Comparison of ENCODE assay signal across 8 cellular contexts in the genomic region with DNA sequence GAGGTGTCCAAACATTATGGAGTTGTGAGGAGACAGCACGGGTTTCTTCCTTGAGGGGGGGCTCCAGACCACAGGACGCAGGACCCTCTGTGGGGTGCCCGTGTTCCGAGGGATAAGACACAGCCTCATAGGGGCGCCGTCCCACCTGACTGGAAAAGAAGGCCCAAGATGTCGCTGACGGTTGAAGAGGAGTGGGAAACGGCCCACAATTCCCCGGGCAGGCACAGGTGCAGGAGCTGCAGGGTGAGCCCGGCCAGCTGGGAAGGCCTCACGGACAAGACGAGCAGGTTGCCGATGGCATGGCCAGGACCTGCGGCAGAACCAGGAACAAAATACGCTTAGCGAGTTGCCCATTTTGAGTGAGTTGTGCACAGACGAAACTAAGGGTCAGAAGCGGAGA. TPM values are rescaled to one million over a fixed set of nuclear protein-coding genes. Genes with fewer than 3 reads are reported as not detected.
DNase-seq lines count a peak whose midpoint lies in the region; ATAC-seq and TF ChIP-seq lines count a peak whose summit lies in the region.
"Not testable (repeated sequence)": the region's sequence is repeated elsewhere in the genome, so short reads cannot be mapped to it uniquely, and the experiment has no call there.

No MANE protein-coding gene starts in this region.

- H3K4me3 Mint-ChIP-seq in CD4-positive, CD25-positive, alpha-beta regulatory T cell = peak overlapping the region in 3 of 4 donors; percentile 5 to 74 (median 14)
- H3K4me3 Mint-ChIP-seq in CD8-positive, alpha-beta T cell; T-helper 1 cell treated with Interleukin-12 subunit alpha and Interleukin-12 subunit beta and Interleukin-4 antibody, amounts not matched to agents 30 μg/mL and 1 μg/mL, for 36 hours; activated CD4-positive, alpha-beta memory T cell treated with anti-CD3 and anti-CD28 coated beads, Interleukin-2, amount 10 ng/mL, durations not matched to agents 7 days and 5 days; activated T-helper 17 cell treated with anti-CD3 and anti-CD28 coated beads, Interleukin-2, amount 50 U/mL, for 72 hours; stimulated activated naive B cell treated with anti-CD40 and anti-IgM and Interleukin-4, amounts not matched to agents 10 μg/mL and 1 μg/mL and 100 μg/mL, for 72 hours: not testable (repeated sequence)
- peak overlapping the region; percentile 85 for H3K4me3 Mint-ChIP-seq in endothelial cell (ENCODE audit: unreplicated experiment)

- not testable (repeated sequence) for H3K27ac Mint-ChIP-seq in CD4-positive, CD25-positive, alpha-beta regulatory T cell; endothelial cell (ENCODE audit: unreplicated experiment)
- H3K27ac Mint-ChIP-seq in CD8-positive, alpha-beta T cell = peak overlapping the region; percentile 4
- H3K27ac Mint-ChIP-seq in T-helper 1 cell treated with Interleukin-12 subunit alpha and Interleukin-12 subunit beta and Interleukin-4 antibody, amounts not matched to agents 30 μg/mL and 1 μg/mL, for 36 hours = peak overlapping the region; percentile 63
- H3K27ac Mint-ChIP-seq in activated CD4-positive, alpha-beta memory T cell treated with anti-CD3 and anti-CD28 coated beads, Interleukin-2, amount 10 ng/mL, durations not matched to agents 7 days and 5 days = peak overlapping the region; percentile 16
- H3K27ac Mint-ChIP-seq in activated T-helper 17 cell treated with anti-CD3 and anti-CD28 coated beads, Interleukin-2, amount 50 U/mL, for 72 hours = peak overlapping the region; percentile 43
- H3K27ac Mint-ChIP-seq in stimulated activated naive B cell treated with anti-CD40 and anti-IgM and Interleukin-4, amounts not matched to agents 10 μg/mL and 1 μg/mL and 100 μg/mL, for 72 hours = peak overlapping the region; percentile 62

- H3K9me3 Mint-ChIP-seq in CD4-positive, CD25-positive, alpha-beta regulatory T cell; CD8-positive, alpha-beta T cell; T-helper 1 cell treated with Interleukin-12 subunit alpha and Interleukin-12 subunit beta and Interleukin-4 antibody, amounts not matched to agents 30 μg/mL and 1 μg/mL, for 36 hours; activated CD4-positive, alpha-beta memory T cell treated with anti-CD3 and anti-CD28 coated beads, Interleukin-2, amount 10 ng/mL, durations not matched to agents 7 days and 5 days; activated T-helper 17 cell treated with anti-CD3 and anti-CD28 coated beads, Interleukin-2, amount 50 U/mL, for 72 hours; endothelial cell (ENCODE audit: unreplicated experiment); stimulated activated naive B cell treated with anti-CD40 and anti-IgM and Interleukin-4, amounts not matched to agents 10 μg/mL and 1 μg/mL and 100 μg/mL, for 72 hours: not testable (repeated sequence)

- not testable (repeated sequence) for TF ChIP-seq CTCF in CD8-positive, alpha-beta T cell (IDR thresholded peaks at IDR 0.05); endothelial cell (IDR thresholded peaks at IDR 0.05; ENCODE audit: unreplicated experiment); lower lobe of right lung (IDR thresholded peaks at IDR 0.05)

- H3K27me3 ChIP-seq in CD4-positive, CD25-positive, alpha-beta regulatory T cell (ENCODE audit: control insufficient read depth, insufficient read depth, low read length); CD8-positive, alpha-beta T cell (ENCODE audit: insufficient read depth, low read length); lower lobe of right lung (ENCODE audit: low read depth): not testable (repeated sequence)

- not testable (repeated sequence) for H3K27ac ChIP-seq in CD4-positive, CD25-positive, alpha-beta regulatory T cell (ENCODE audit: insufficient read depth, low read length, poor library complexity, severe bottlenecking); CD8-positive, alpha-beta T cell (ENCODE audit: low read depth, low read length); lower lobe of right lung

- DNase-seq in CD4-positive, CD25-positive, alpha-beta regulatory T cell; CD8-positive, alpha-beta T cell; activated CD4-positive, alpha-beta memory T cell treated with anti-CD3 and anti-CD28 coated beads, Interleukin-2, amount 10 ng/mL, durations not matched to agents 7 days and 5 days; endothelial cell (ENCODE audit: low spot score); stimulated activated naive B cell treated with anti-CD40 and anti-IgM and Interleukin-4, amounts not matched to agents 10 μg/mL and 1 μg/mL and 100 μg/mL, for 72 hours: not testable (repeated sequence)
- DNase-seq in lower lobe of right lung = peak; percentile 34

- H3K9me3 ChIP-seq in CD4-positive, CD25-positive, alpha-beta regulatory T cell (ENCODE audit: control insufficient read depth in 2 of 2, low read length in 2 of 2); CD8-positive, alpha-beta T cell (ENCODE audit: low read length); lower lobe of right lung: not testable (repeated sequence)

- POLR2A ChIA-PET in CD8-positive, alpha-beta T cell (lab: Charles Lee); activated CD4-positive, alpha-beta memory T cell treated with anti-CD3 and anti-CD28 coated beads, Interleukin-2, amount 10 ng/mL, durations not matched to agents 7 days and 5 days (lab: Charles Lee): not testable (repeated sequence)

- H3K27me3 Mint-ChIP-seq in CD4-positive, CD25-positive, alpha-beta regulatory T cell; CD8-positive, alpha-beta T cell (ENCODE audit: low read depth); T-helper 1 cell treated with Interleukin-12 subunit alpha and Interleukin-12 subunit beta and Interleukin-4 antibody, amounts not matched to agents 30 μg/mL and 1 μg/mL, for 36 hours (ENCODE audit: low read depth); activated CD4-positive, alpha-beta memory T cell treated with anti-CD3 and anti-CD28 coated beads, Interleukin-2, amount 10 ng/mL, durations not matched to agents 7 days and 5 days; activated T-helper 17 cell treated with anti-CD3 and anti-CD28 coated beads, Interleukin-2, amount 50 U/mL, for 72 hours; endothelial cell (ENCODE audit: unreplicated experiment); stimulated activated naive B cell treated with anti-CD40 and anti-IgM and Interleukin-4, amounts not matched to agents 10 μg/mL and 1 μg/mL and 100 μg/mL, for 72 hours: not testable (repeated sequence)

- H3K4me1 ChIP-seq in CD4-positive, CD25-positive, alpha-beta regulatory T cell (ENCODE audit: control insufficient read depth, insufficient read depth, low read length, poor library complexity, severe bottlenecking); CD8-positive, alpha-beta T cell (ENCODE audit: insufficient read depth, low read length): not testable (repeated sequence)
- H3K4me1 ChIP-seq in lower lobe of right lung = peaks cover 17% of the 10 kb centered on the region

- intact Hi-C loops in CD8-positive, alpha-beta T cell (cut with DNase I, micrococcal nuclease); lower lobe of right lung (cut with DNase I): not testable (repeated sequence)

- CTCF ChIA-PET in CD8-positive, alpha-beta T cell (lab: Charles Lee); activated CD4-positive, alpha-beta memory T cell treated with anti-CD3 and anti-CD28 coated beads, Interleukin-2, amount 10 ng/mL, durations not matched to agents 7 days and 5 days (lab: Charles Lee): not testable (repeated sequence)

- not testable (repeated sequence) for ATAC-seq in CD4-positive, CD25-positive, alpha-beta regulatory T cell (ENCODE audit: low read depth in 2 of 2); CD8-positive, alpha-beta T cell; activated T-helper 17 cell treated with anti-CD3 and anti-CD28 coated beads, Interleukin-2, amount 50 U/mL, for 72 hours (replicated peaks); lower lobe of right lung; stimulated activated naive B cell treated with anti-CD40 and anti-IgM and Interleukin-4, amounts not matched to agents 10 μg/mL and 1 μg/mL and 100 μg/mL, for 72 hours (replicated peaks)

- H3K36me3 Mint-ChIP-seq in CD4-positive, CD25-positive, alpha-beta regulatory T cell = peaks cover 20% of the 10 kb centered on the region
- H3K36me3 Mint-ChIP-seq in CD8-positive, alpha-beta T cell = peaks cover 25% of the 10 kb centered on the region
- H3K36me3 Mint-ChIP-seq in T-helper 1 cell treated with Interleukin-12 subunit alpha and Interleukin-12 subunit beta and Interleukin-4 antibody, amounts not matched to agents 30 μg/mL and 1 μg/mL, for 36 hours (ENCODE audit: low read depth) = peaks cover 14% of the 10 kb centered on the region
- H3K36me3 Mint-ChIP-seq in activated CD4-positive, alpha-beta memory T cell treated with anti-CD3 and anti-CD28 coated beads, Interleukin-2, amount 10 ng/mL, durations not matched to agents 7 days and 5 days (ENCODE audit: low read depth) = peaks cover 49% of the 10 kb centered on the region
- H3K36me3 Mint-ChIP-seq in activated T-helper 17 cell treated with anti-CD3 and anti-CD28 coated beads, Interleukin-2, amount 50 U/mL, for 72 hours (ENCODE audit: low read depth) = peaks cover 11% of the 10 kb centered on the region
- peaks cover 22% of the 10 kb centered on the region for H3K36me3 Mint-ChIP-seq in endothelial cell (ENCODE audit: low read depth, unreplicated experiment)
- H3K36me3 Mint-ChIP-seq in stimulated activated naive B cell treated with anti-CD40 and anti-IgM and Interleukin-4, amounts not matched to agents 10 μg/mL and 1 μg/mL and 100 μg/mL, for 72 hours = peaks cover 31 to 36% of the 10 kb centered on the region in 2 donors

- H3K4me3 ChIP-seq in CD4-positive, CD25-positive, alpha-beta regulatory T cell (ENCODE audit: low read depth, low read length); CD8-positive, alpha-beta T cell (ENCODE audit: low read depth, low read length); lower lobe of right lung: not testable (repeated sequence)

- H3K36me3 ChIP-seq in CD4-positive, CD25-positive, alpha-beta regulatory T cell (ENCODE audit: control insufficient read depth, insufficient read depth, low read length); CD8-positive, alpha-beta T cell (ENCODE audit: insufficient read depth, low read length); lower lobe of right lung: not testable (repeated sequence)

- peaks cover 22 to 38% (median 30%) of the 10 kb centered on the region in 4 donors for H3K4me1 Mint-ChIP-seq in CD4-positive, CD25-positive, alpha-beta regulatory T cell
- H3K4me1 Mint-ChIP-seq in CD8-positive, alpha-beta T cell (ENCODE audit: low read depth) = peaks cover 45% of the 10 kb centered on the region
- not testable (repeated sequence) for H3K4me1 Mint-ChIP-seq in T-helper 1 cell treated with Interleukin-12 subunit alpha and Interleukin-12 subunit beta and Interleukin-4 antibody, amounts not matched to agents 30 μg/mL and 1 μg/mL, for 36 hours (ENCODE audit: low read depth); activated CD4-positive, alpha-beta memory T cell treated with anti-CD3 and anti-CD28 coated beads, Interleukin-2, amount 10 ng/mL, durations not matched to agents 7 days and 5 days; activated T-helper 17 cell treated with anti-CD3 and anti-CD28 coated beads, Interleukin-2, amount 50 U/mL, for 72 hours; endothelial cell (ENCODE audit: unreplicated experiment)
- peaks cover 6 to 32% of the 10 kb centered on the region in 2 donors for H3K4me1 Mint-ChIP-seq in stimulated activated naive B cell treated with anti-CD40 and anti-IgM and Interleukin-4, amounts not matched to agents 10 μg/mL and 1 μg/mL and 100 μg/mL, for 72 hours

RNA-seq across cellular contexts. Expression of a gene that starts 44.7 kb away (rescaled TPM):
- total RNA-seq in CD4-positive, CD25-positive, alpha-beta regulatory T cell = 150 TPM
- 10 to 100 TPM; 26.2 to 40.2 (median 28.8) TPM for polyA plus RNA-seq in CD4-positive, CD25-positive, alpha-beta regulatory T cell
- total RNA-seq in CD8-positive, alpha-beta T cell = 100 to 1,000 TPM; 145 to 153 TPM
- 10 to 100 TPM; 50.4 to 51.6 TPM for total RNA-seq in activated CD4-positive, alpha-beta memory T cell treated with anti-CD3 and anti-CD28 coated beads, Interleukin-2, amount 10 ng/mL, durations not matched to agents 7 days and 5 days
- 10 to 100 TPM; 46.5 to 49.2 TPM for total RNA-seq in activated T-helper 17 cell treated with anti-CD3 and anti-CD28 coated beads, Interleukin-2, amount 50 U/mL, for 72 hours
- total RNA-seq in endothelial cell (ENCODE audit: unreplicated experiment) = 76.6 TPM
- 46.4 TPM for total RNA-seq in lower lobe of right lung
